In the genomic region with DNA sequence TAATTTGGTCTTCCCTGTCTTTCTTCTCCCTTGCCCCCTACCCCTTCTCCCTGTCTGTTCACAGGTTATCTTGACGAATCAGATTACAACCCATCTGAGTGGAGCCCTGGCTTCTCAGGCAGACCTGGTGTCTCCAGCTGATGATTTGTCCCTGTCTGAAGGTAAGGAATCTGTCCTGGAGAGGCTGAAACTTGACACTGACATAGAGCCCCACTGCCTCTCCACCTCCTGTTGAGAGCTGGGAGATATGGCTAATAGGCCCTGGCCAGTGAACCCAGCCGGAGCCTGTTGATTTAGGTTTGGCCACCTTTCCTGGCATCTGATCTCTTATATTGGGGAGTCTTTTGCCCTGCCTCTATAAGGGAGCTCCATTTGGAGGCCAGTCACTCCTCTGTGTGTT, we compare ENCODE assay signal across 9 cellular contexts.
DNase-seq lines count a peak whose midpoint lies in the region; ATAC-seq, FAIRE-seq and TF ChIP-seq lines count a peak whose summit lies in the region.
"Had no signal": no experiment of that assay in that cellular context is flagged by ENCODE, and none has a peak within 500 bp of the region (broad histone marks: within the 10 kb centered on the region; RNA-seq: fewer than 3 reads in every experiment).

No MANE protein-coding gene starts in this region.

- no CpG with 5 or more reads among the region's 2 CpGs for WGBS in H9 (ENCODE audit: extremely low coverage, insufficient read length, low lambda C conversion rate)
- no CpG with 5 or more reads among the region's 2 CpGs for WGBS in trophoblast cell (ENCODE audit: extremely low coverage, insufficient coverage, insufficient read length)

- DNase-seq in H9 = peak; percentile 78
- DNase-seq in NCI-H187 treated with DMSO at 0.1 percent for 48 hours (lab: John Stamatoyannopoulos, UW) = peak; percentile 40
- DNase-seq in activated naive CD8-positive, alpha-beta T cell treated with anti-CD3 and anti-CD28 coated beads, Interleukin-2, amount 50 U/mL, for 24 hours = no peak
- no peak for DNase-seq in trophoblast cell
- DNase-seq in frontal cortex (ENCODE audit: low spot score in 2 of 2) = no peak
- DNase-seq: activated CD8-positive, alpha-beta memory T cell treated with anti-CD3 and anti-CD28 coated beads, Interleukin-2, amount 50 U/mL, for 4 hours had no signal

- H3K27me3 Mint-ChIP-seq in H9 (ENCODE audit: low read depth) = no peaks in the 10 kb centered on the region; the same call in 1 of the 2 replicates
- H3K27me3 Mint-ChIP-seq in activated naive CD8-positive, alpha-beta T cell treated with anti-CD3 and anti-CD28 coated beads, Interleukin-2, amount 50 U/mL, for 24 hours = no peaks in the 10 kb centered on the region

- H2AFZ ChIP-seq in H9 (ENCODE audit: low read length) (no peak overlapping the region), trophoblast cell (ENCODE audit: insufficient read depth, low read length, poor library complexity) (no peak overlapping the region)

- TF ChIP-seq CTCF in H9 (conservative IDR thresholded peaks at IDR 0.05) = no peak

- H4K5ac ChIP-seq in H9 (ENCODE audit: insufficient read length, low read depth, low read length) = no peak overlapping the region

- H2AK5ac ChIP-seq in H9 (ENCODE audit: insufficient read length, low read length) (no peak overlapping the region), trophoblast cell (ENCODE audit: low read length) (no peak overlapping the region)

- H3K4me2 ChIP-seq in H9 (ENCODE audit: insufficient read depth, insufficient read length, low read length) = no peak overlapping the region
- H3K4me2 ChIP-seq in trophoblast cell (ENCODE audit: low read length) = peak overlapping the region; percentile 19

- no peaks in the 10 kb centered on the region for H3K9me3 ChIP-seq in H9 (ENCODE audit: control insufficient read depth, low read depth, low read length)
- H3K9me3 ChIP-seq in trophoblast cell (ENCODE audit: insufficient read depth, low read depth, low read length) = no peaks in the 10 kb centered on the region

- no peak overlapping the region for H2BK15ac ChIP-seq in H9 (ENCODE audit: low read depth, low read length)

- H3K27ac ChIP-seq in H9 (ENCODE audit: insufficient read length, low read depth, low read length) (no peak overlapping the region), trophoblast cell (ENCODE audit: low read depth, low read length) (peak overlapping the region; percentile 95)
- H3K27ac ChIP-seq: coronary artery had no signal

- H3K27me3 ChIP-seq in H9 (ENCODE audit: insufficient read depth, low read length) (no peaks in the 10 kb centered on the region), trophoblast cell (ENCODE audit: insufficient read depth, low read length) (no peaks in the 10 kb centered on the region)

- H2BK20ac ChIP-seq in H9 (ENCODE audit: low read depth, low read length, poor library complexity, severe bottlenecking) = no peak overlapping the region

- H3K14ac ChIP-seq in H9 (ENCODE audit: insufficient read depth, low read length) (peak overlapping the region; percentile 8; the same call in 1 of the 2 replicates), trophoblast cell (ENCODE audit: low read length) (peak overlapping the region; percentile 68)

- no peak overlapping the region for H3K9ac ChIP-seq in H9 (ENCODE audit: extremely low read depth, insufficient read length, low read length)
- no peak overlapping the region for H3K9ac ChIP-seq in trophoblast cell (ENCODE audit: low read length)

- peaks cover 11% of the 10 kb centered on the region; the same call in 1 of the 2 replicates for H3K4me1 ChIP-seq in H9 (ENCODE audit: insufficient read depth, low read length)
- H3K4me1 ChIP-seq in trophoblast cell (ENCODE audit: control insufficient read depth in 1 of 2, insufficient read depth in 2 of 2, low read length in 2 of 2) = peaks cover 18 to 26% of the 10 kb centered on the region in 2 experiments

- no peaks in the 10 kb centered on the region for H3K36me3 ChIP-seq in trophoblast cell (ENCODE audit: control insufficient read depth in 1 of 2, insufficient read depth in 2 of 2, low read length in 2 of 2)

- H2BK12ac ChIP-seq in H9 (ENCODE audit: insufficient read length, low read depth, low read length) = no peak overlapping the region
- H2BK12ac ChIP-seq in trophoblast cell (ENCODE audit: low read length) = peak overlapping the region; percentile 67

- no peaks in the 10 kb centered on the region for H3K36me3 Mint-ChIP-seq in H9 (ENCODE audit: insufficient read depth in 1 of 3, low read depth in 3 of 3)
- H3K36me3 Mint-ChIP-seq in activated naive CD8-positive, alpha-beta T cell treated with anti-CD3 and anti-CD28 coated beads, Interleukin-2, amount 50 U/mL, for 24 hours (ENCODE audit: low read depth) = peaks cover 5% of the 10 kb centered on the region

- no peak overlapping the region for H4K8ac ChIP-seq in H9 (replicated peaks; ENCODE audit: insufficient read length, low read depth, low read length)
- H4K8ac ChIP-seq in trophoblast cell (ENCODE audit: low read depth, low read length) = peak overlapping the region; percentile 51

- H3K23me2 ChIP-seq in H9 (ENCODE audit: insufficient read length, low read depth, low read length, poor library complexity, severe bottlenecking) = no peaks in the 10 kb centered on the region

- no peak for FAIRE-seq in frontal cortex (lab: Jason Lieb, UNC)

- H3K79me1 ChIP-seq in H9 (ENCODE audit: insufficient read depth, low read depth, low read length, poor library complexity, severe bottlenecking) (no peaks in the 10 kb centered on the region), trophoblast cell (ENCODE audit: low read length) (peaks cover 43% of the 10 kb centered on the region)

- peaks cover 36 to 41% of the 10 kb centered on the region in 2 experiments for H3K4me1 Mint-ChIP-seq in H9
- peaks cover 58% of the 10 kb centered on the region for H3K4me1 Mint-ChIP-seq in activated naive CD8-positive, alpha-beta T cell treated with anti-CD3 and anti-CD28 coated beads, Interleukin-2, amount 50 U/mL, for 24 hours

- no peak overlapping the region for H3K4me3 ChIP-seq in trophoblast cell (ENCODE audit: low read depth, low read length)
- H3K4me3 ChIP-seq: coronary artery had no signal

- H3T11ph ChIP-seq in H9 (ENCODE audit: low read length) = no peak overlapping the region

- no peaks in the 10 kb centered on the region for H3K79me2 ChIP-seq in H9 (ENCODE audit: insufficient read depth, low read length)
- H3K79me2 ChIP-seq in trophoblast cell (ENCODE audit: control insufficient read depth, insufficient read depth, low read length, poor library complexity) = peaks cover 3% of the 10 kb centered on the region

- no peak overlapping the region for H3K4ac ChIP-seq in H9 (ENCODE audit: low read depth, low read length)
- H3K4ac ChIP-seq in trophoblast cell (ENCODE audit: low read depth, low read length) = peak overlapping the region; percentile 57

- H3K27ac Mint-ChIP-seq in H9 = peak overlapping the region in 1 of 3 experiments; percentile 90; a peak in 3 of 7 replicates
- peak overlapping the region; percentile 65 for H3K27ac Mint-ChIP-seq in activated naive CD8-positive, alpha-beta T cell treated with anti-CD3 and anti-CD28 coated beads, Interleukin-2, amount 50 U/mL, for 24 hours

- H3K23ac ChIP-seq in H9 (ENCODE audit: insufficient read length, low read depth, low read length) = no peak overlapping the region
- no peak overlapping the region for H3K23ac ChIP-seq in trophoblast cell (ENCODE audit: low read length)

- ATAC-seq in activated naive CD8-positive, alpha-beta T cell treated with anti-CD3 and anti-CD28 coated beads, Interleukin-2, amount 50 U/mL, for 24 hours = no peak
- ATAC-seq in HG03565 (IDR thresholded peaks at IDR 0.05; ENCODE audit: unreplicated experiment) (no peak), GM21723 (IDR thresholded peaks at IDR 0.05; ENCODE audit: unreplicated experiment) (no peak)

- H3K4me3 Mint-ChIP-seq in H9 = no peak overlapping the region; a peak in 1 of 5 replicates
- no peak overlapping the region for H3K4me3 Mint-ChIP-seq in activated naive CD8-positive, alpha-beta T cell treated with anti-CD3 and anti-CD28 coated beads, Interleukin-2, amount 50 U/mL, for 24 hours

- H3K9me3 Mint-ChIP-seq in H9 = no peaks in the 10 kb centered on the region
- H3K9me3 Mint-ChIP-seq in activated naive CD8-positive, alpha-beta T cell treated with anti-CD3 and anti-CD28 coated beads, Interleukin-2, amount 50 U/mL, for 24 hours = no peaks in the 10 kb centered on the region

- no peak overlapping the region for H4K12ac ChIP-seq in trophoblast cell (ENCODE audit: low read depth, low read length)

- H2BK5ac ChIP-seq in H9 (ENCODE audit: insufficient read length, low read length) = no peak overlapping the region
- H2BK5ac ChIP-seq in trophoblast cell (ENCODE audit: low read depth, low read length, poor library complexity) = peak overlapping the region; percentile 88

- no peaks in the 10 kb centered on the region for H4K20me1 ChIP-seq in H9 (ENCODE audit: control insufficient read depth, insufficient read depth, insufficient read length)

- no peak overlapping the region for H2BK120ac ChIP-seq in H9 (ENCODE audit: low read depth, low read length, poor library complexity, severe bottlenecking)
- H2BK120ac ChIP-seq in trophoblast cell (ENCODE audit: insufficient read depth, low read length, poor library complexity) = peak overlapping the region; percentile 88

- H3K18ac ChIP-seq in H9 (ENCODE audit: insufficient read length, low read depth, low read length) (no peak overlapping the region), trophoblast cell (ENCODE audit: low read length) (no peak overlapping the region)

- no peak overlapping the region for H3K56ac ChIP-seq in H9 (ENCODE audit: insufficient read length, low read depth, low read length)

- H4K91ac ChIP-seq in H9 (ENCODE audit: insufficient read length, low read depth, low read length) (no peak overlapping the region), trophoblast cell (ENCODE audit: low read depth, low read length) (peak overlapping the region; percentile 85)

Comparison
In these comparisons a context has a peak if more than half of its experiments do, and no peak if none do; other contexts are left out.
1. DNase-seq: peak in H9 (single experiment) and NCI-H187 treated with DMSO at 0.1 percent for 48 hours (single experiment); none in activated naive CD8-positive, alpha-beta T cell treated with anti-CD3 and anti-CD28 coated beads, Interleukin-2, amount 50 U/mL, for 24 hours (single experiment), trophoblast cell (0 of 2) and frontal cortex (0 of 2).